Comparison of ENCODE assay signal across 1 cellular context in the genomic region with DNA sequence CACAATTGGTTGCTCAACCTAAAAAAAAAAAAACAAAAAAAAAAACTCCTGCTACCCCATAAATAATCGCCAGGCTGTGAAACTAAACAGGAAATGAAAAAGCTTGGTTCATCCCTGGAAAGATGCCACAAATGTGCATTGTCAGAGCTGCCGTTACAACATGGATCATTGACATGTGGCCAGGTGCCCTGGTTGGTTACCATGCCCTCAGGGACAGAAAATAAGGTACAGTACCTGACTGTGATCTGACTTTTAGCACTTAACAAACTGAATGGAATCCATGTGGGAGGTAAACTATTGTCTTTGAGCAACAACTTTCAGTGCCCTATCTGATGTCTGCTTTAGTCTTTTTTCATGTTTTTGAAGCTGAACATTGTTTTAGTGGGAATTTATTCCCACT.
TF ChIP-seq lines count a peak whose summit lies in the region.

No MANE protein-coding gene starts in this region.

TF ChIP-seq in H1, 55 proteins besides CTCF, POLR2A, EP300 and RAD21:
- TF ChIP-seq BRCA1 (IDR thresholded peaks at IDR 0.05; ENCODE audit: low read depth, low read length) (no peak), TAF1 (IDR thresholded peaks at IDR 0.05; ENCODE audit: low read depth, low read length) (no peak), SIRT6 (IDR thresholded peaks at IDR 0.05; ENCODE audit: low read length) (no peak)
- TF ChIP-seq, protein P1, sequence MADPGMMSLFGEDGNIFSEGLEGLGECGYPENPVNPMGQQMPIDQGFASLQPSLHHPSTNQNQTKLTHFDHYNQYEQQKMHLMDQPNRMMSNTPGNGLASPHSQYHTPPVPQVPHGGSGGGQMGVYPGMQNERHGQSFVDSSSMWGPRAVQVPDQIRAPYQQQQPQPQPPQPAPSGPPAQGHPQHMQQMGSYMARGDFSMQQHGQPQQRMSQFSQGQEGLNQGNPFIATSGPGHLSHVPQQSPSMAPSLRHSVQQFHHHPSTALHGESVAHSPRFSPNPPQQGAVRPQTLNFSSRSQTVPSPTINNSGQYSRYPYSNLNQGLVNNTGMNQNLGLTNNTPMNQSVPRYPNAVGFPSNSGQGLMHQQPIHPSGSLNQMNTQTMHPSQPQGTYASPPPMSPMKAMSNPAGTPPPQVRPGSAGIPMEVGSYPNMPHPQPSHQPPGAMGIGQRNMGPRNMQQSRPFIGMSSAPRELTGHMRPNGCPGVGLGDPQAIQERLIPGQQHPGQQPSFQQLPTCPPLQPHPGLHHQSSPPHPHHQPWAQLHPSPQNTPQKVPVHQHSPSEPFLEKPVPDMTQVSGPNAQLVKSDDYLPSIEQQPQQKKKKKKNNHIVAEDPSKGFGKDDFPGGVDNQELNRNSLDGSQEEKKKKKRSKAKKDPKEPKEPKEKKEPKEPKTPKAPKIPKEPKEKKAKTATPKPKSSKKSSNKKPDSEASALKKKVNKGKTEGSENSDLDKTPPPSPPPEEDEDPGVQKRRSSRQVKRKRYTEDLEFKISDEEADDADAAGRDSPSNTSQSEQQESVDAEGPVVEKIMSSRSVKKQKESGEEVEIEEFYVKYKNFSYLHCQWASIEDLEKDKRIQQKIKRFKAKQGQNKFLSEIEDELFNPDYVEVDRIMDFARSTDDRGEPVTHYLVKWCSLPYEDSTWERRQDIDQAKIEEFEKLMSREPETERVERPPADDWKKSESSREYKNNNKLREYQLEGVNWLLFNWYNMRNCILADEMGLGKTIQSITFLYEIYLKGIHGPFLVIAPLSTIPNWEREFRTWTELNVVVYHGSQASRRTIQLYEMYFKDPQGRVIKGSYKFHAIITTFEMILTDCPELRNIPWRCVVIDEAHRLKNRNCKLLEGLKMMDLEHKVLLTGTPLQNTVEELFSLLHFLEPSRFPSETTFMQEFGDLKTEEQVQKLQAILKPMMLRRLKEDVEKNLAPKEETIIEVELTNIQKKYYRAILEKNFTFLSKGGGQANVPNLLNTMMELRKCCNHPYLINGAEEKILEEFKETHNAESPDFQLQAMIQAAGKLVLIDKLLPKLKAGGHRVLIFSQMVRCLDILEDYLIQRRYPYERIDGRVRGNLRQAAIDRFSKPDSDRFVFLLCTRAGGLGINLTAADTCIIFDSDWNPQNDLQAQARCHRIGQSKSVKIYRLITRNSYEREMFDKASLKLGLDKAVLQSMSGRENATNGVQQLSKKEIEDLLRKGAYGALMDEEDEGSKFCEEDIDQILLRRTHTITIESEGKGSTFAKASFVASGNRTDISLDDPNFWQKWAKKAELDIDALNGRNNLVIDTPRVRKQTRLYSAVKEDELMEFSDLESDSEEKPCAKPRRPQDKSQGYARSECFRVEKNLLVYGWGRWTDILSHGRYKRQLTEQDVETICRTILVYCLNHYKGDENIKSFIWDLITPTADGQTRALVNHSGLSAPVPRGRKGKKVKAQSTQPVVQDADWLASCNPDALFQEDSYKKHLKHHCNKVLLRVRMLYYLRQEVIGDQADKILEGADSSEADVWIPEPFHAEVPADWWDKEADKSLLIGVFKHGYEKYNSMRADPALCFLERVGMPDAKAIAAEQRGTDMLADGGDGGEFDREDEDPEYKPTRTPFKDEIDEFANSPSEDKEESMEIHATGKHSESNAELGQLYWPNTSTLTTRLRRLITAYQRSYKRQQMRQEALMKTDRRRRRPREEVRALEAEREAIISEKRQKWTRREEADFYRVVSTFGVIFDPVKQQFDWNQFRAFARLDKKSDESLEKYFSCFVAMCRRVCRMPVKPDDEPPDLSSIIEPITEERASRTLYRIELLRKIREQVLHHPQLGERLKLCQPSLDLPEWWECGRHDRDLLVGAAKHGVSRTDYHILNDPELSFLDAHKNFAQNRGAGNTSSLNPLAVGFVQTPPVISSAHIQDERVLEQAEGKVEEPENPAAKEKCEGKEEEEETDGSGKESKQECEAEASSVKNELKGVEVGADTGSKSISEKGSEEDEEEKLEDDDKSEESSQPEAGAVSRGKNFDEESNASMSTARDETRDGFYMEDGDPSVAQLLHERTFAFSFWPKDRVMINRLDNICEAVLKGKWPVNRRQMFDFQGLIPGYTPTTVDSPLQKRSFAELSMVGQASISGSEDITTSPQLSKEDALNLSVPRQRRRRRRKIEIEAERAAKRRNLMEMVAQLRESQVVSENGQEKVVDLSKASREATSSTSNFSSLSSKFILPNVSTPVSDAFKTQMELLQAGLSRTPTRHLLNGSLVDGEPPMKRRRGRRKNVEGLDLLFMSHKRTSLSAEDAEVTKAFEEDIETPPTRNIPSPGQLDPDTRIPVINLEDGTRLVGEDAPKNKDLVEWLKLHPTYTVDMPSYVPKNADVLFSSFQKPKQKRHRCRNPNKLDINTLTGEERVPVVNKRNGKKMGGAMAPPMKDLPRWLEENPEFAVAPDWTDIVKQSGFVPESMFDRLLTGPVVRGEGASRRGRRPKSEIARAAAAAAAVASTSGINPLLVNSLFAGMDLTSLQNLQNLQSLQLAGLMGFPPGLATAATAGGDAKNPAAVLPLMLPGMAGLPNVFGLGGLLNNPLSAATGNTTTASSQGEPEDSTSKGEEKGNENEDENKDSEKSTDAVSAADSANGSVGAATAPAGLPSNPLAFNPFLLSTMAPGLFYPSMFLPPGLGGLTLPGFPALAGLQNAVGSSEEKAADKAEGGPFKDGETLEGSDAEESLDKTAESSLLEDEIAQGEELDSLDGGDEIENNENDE (IDR thresholded peaks at IDR 0.05; ENCODE audit: insufficient replicate concordance, low read length), result no peak
